23 cellular contexts compared by ENCODE assay signal in the genomic region with DNA sequence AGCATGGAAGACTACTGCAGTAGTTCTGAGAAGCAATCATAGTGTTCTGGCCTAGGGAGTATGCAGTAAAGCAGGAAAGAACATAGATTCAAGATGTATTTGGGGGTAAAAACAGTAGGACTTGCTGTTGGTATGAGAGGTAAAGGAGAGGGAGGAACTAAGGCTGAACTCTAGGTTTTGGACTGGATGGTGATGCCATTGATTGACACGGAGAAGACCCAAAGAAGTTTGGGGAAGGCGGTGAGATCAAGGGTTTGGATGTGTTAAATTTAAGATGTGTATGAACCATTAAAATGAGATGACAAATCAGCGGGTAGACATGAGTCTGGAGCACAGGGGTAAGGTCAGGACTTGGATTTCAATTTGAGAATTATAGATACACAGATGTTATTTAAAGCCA. TPM values are rescaled to one million over a fixed set of nuclear protein-coding genes. Genes with fewer than 3 reads are reported as not detected.
DNase-seq lines count a peak whose midpoint lies in the region; ATAC-seq, FAIRE-seq and TF ChIP-seq lines count a peak whose summit lies in the region.
"Had no signal": no experiment of that assay in that cellular context is flagged by ENCODE, and none has a peak within 500 bp of the region (broad histone marks: within the 10 kb centered on the region; RNA-seq: fewer than 3 reads in every experiment).

No MANE protein-coding gene starts in this region.

- SMC1A ChIA-PET in GM12878 (lab: Charles Lee; ENCODE audit: uncharacterized antibody, unreplicated experiment), result interaction anchor here (0.9 to 1.0 kb wide), 2 partner anchors 11 to 31 kb away, joined by 3 to 4 read pairs; a partner anchor contains a TSS

- no peak overlapping the region for H3K27ac ChIP-seq in HCT116 (ENCODE audit: low read depth, low read length)
- no peak overlapping the region for H3K27ac ChIP-seq in GM12878 (ENCODE audit: control insufficient read depth, insufficient read depth)
- H3K27ac ChIP-seq in liver (ENCODE audit: low read depth in 1 of 2, low read length in 2 of 2), result peak overlapping the region; percentile 55 to 69
- peak overlapping the region in 3 of 4 donors; percentile 24 to 98 (median 91) for H3K27ac ChIP-seq in gastrocnemius medialis

- H3K79me2 ChIP-seq in HCT116 (ENCODE audit: insufficient read depth, low read length) (peaks cover 27% of the 10 kb centered on the region), GM12878 (ENCODE audit: control insufficient read depth, insufficient read depth, low read length) (peaks cover 26% of the 10 kb centered on the region)

- no peak for DNase-seq in HCT116 (ENCODE audit: low read depth, low spot score)
- no peak for DNase-seq in GM12878 (ENCODE audit: low read depth, low spot score)
- DNase-seq in gastrocnemius medialis, result no peak
- DNase-seq in NCI-H226, result no peak
- no peak for DNase-seq in HuH-7.5 (ENCODE audit: low spot score)
- no peak for DNase-seq in NCI-H1048 (lab: John Stamatoyannopoulos, UW)
- DNase-seq: activated CD4-positive, alpha-beta T cell treated with anti-CD3 and anti-CD28 coated beads for 1 hour; activated CD8-positive, alpha-beta T cell treated with anti-CD3 and anti-CD28 coated beads, Interleukin-2, amount 10 ng/mL, durations not matched to agents 7 days and 5 days; activated naive CD8-positive, alpha-beta T cell treated with anti-CD3 and anti-CD28 coated beads for 36 hours; activated T-cell treated with anti-CD3 and anti-CD28 coated beads for 4 hours; aorta; C1 segment of cervical spinal cord; DMS79 treated with DMSO at 0.1 percent for 48 hours; GOT3; immature natural killer cell; NCI-H1105; NCI-H187 treated with DMSO at 0.1 percent for 48 hours; stimulated activated CD4-positive, alpha-beta T cell treated with anti-CD3 and anti-CD28 coated beads, Interleukin-12 subunit alpha, Interleukin-12 subunit beta, amount 100 ng/mL, for 4 hours; stimulated activated CD4-positive, alpha-beta T cell treated with anti-CD3 and anti-CD28 coated beads, Interleukin-4, amount 100 ng/mL, for 1 hour had no signal

- intact Hi-C loops in HCT116 (cut with micrococcal nuclease), result no loop called here
- intact Hi-C loops in GM12878 (cut with micrococcal nuclease; ENCODE audit: unreplicated experiment), result no loop called here
- intact Hi-C loops in gastrocnemius medialis (cut with DNase I; ENCODE audit: low total_unique reads), result loop anchor here (5.0 kb wide), 1 partner anchor 950 kb away; a partner anchor contains a TSS

- WGBS in GM12878 (ENCODE audit: insufficient coverage, insufficient replicate concordance, low lambda C conversion rate, missing lambda C conversion rate), result 98% methylated on average over 3 of the region's 3 CpGs
- 82% methylated on average over 3 of the region's 3 CpGs for WGBS in liver

- H3K4me1 ChIP-seq in HCT116 (ENCODE audit: control insufficient read depth in 1 of 2, insufficient read depth in 2 of 2, low read length in 2 of 2) (peaks cover 15 to 23% of the 10 kb centered on the region in 2 experiments), GM12878 (ENCODE audit: control insufficient read depth, insufficient read depth, low read length) (peaks cover 3% of the 10 kb centered on the region; the same call in 1 of the 2 replicates), liver (ENCODE audit: control insufficient read depth in 4 of 4, insufficient read depth in 4 of 4, low read length in 3 of 4) (peaks cover under 1 to 17% (median 6%) of the 10 kb centered on the region in 4 donors), gastrocnemius medialis (peaks cover 24 to 27% of the 10 kb centered on the region in 2 donors)

- no peak overlapping the region for H3K4me3 ChIP-seq in HCT116 (replicated peaks in 1 of 2; ENCODE audit: low read depth in 1 of 2, low read length in 2 of 2)
- H3K4me3 ChIP-seq in GM12878, result no peak overlapping the region
- no peak overlapping the region for H3K4me3 ChIP-seq in liver (ENCODE audit: low read depth in 1 of 3, low read length in 3 of 3)
- no peak overlapping the region for H3K4me3 ChIP-seq in gastrocnemius medialis

- no peak for TF ChIP-seq CTCF in HCT116 (IDR thresholded peaks at IDR 0.05 in 2 of 3, conservative IDR thresholded peaks at IDR 0.05 in 1 of 3; ENCODE audit: borderline replicate concordance in 1 of 3, insufficient read depth in 1 of 3, low read depth in 2 of 3, low read length in 2 of 3)
- TF ChIP-seq CTCF in GM12878 (IDR thresholded peaks at IDR 0.05 in 2 of 3, conservative IDR thresholded peaks at IDR 0.05 in 1 of 3; ENCODE audit: control insufficient read depth in 2 of 3, extremely low read depth in 1 of 3, insufficient read depth in 1 of 3, low read depth in 3 of 3, low read length in 3 of 3), result no peak
- TF ChIP-seq CTCF in liver (IDR thresholded peaks at IDR 0.05; ENCODE audit: low read depth, low read length, missing input control), result no peak
- no peak for TF ChIP-seq CTCF in gastrocnemius medialis (IDR thresholded peaks at IDR 0.05 in 4 of 5, conservative IDR thresholded peaks at IDR 0.05 in 1 of 5)

- H3K9ac ChIP-seq in HCT116 (ENCODE audit: low read length) (no peak overlapping the region), GM12878 (ENCODE audit: control insufficient read depth, insufficient read depth, low read length) (no peak overlapping the region), liver (ENCODE audit: low read depth in 1 of 2, low read length in 2 of 2) (peak overlapping the region in 1 of 2 donors; percentile 48)

- in situ Hi-C loops in GM12878 (cut with MboI), result no loop called here
- in situ Hi-C loops in gastrocnemius medialis (cut with MboI; ENCODE audit: low sequenced_read_pairs in 4 of 4), result loop anchor here in 1 of 4 donors (25.0 kb wide), 1 partner anchor 760 kb away; a partner anchor contains a TSS

- H4K20me1 ChIP-seq in HCT116 (ENCODE audit: insufficient read depth), result no peaks in the 10 kb centered on the region
- H4K20me1 ChIP-seq in GM12878 (ENCODE audit: control insufficient read depth, insufficient read depth), result no peaks in the 10 kb centered on the region

- CTCF ChIA-PET in HCT116 (lab: Charles Lee) (no interaction called here), GM12878 (lab: Yijun Ruan, JAX) (interaction anchor here (1.1 kb wide), 1 partner anchor 12 kb away, joined by 5 read pairs; no protein-coding TSS in a partner anchor)

- no peak for TF ChIP-seq EP300 in GM12878 (IDR thresholded peaks at IDR 0.05; ENCODE audit: borderline replicate concordance in 1 of 2, control insufficient read depth in 1 of 2, low read depth in 2 of 2, low read length in 2 of 2)

- POLR2A ChIA-PET in HCT116 (lab: Charles Lee), result no interaction called here
- POLR2A ChIA-PET in GM12878 (lab: Charles Lee), result interaction anchor here (1.7 kb wide), 1 partner anchor 11 kb away, joined by 6 read pairs; a partner anchor contains a TSS

- ATAC-seq in HCT116 (no peak), GM12878 (no peak), gastrocnemius medialis (no peak), HG03469 (IDR thresholded peaks at IDR 0.05; ENCODE audit: unreplicated experiment) (no peak)
- ATAC-seq: activated CD8-positive, alpha-beta T cell treated with anti-CD3 and anti-CD28 coated beads, Interleukin-2, amount 10 ng/mL, durations not matched to agents 7 days and 5 days had no signal

- no peaks in the 10 kb centered on the region for H3K9me2 ChIP-seq in HCT116 (ENCODE audit: insufficient read depth)

- FAIRE-seq in GM12878 (lab: Jason Lieb, UNC), result no peak
- FAIRE-seq: frontal cortex, GM18507 had no signal

- H3K9me3 ChIP-seq in HCT116 (ENCODE audit: control insufficient read depth in 1 of 2, insufficient read depth in 1 of 2, low read depth in 1 of 2, low read length in 2 of 2), result no peaks in the 10 kb centered on the region
- no peaks in the 10 kb centered on the region for H3K9me3 ChIP-seq in GM12878 (replicated peaks; ENCODE audit: control insufficient read depth, insufficient read depth, low read length)
- no peaks in the 10 kb centered on the region for H3K9me3 ChIP-seq in liver (ENCODE audit: control insufficient read depth in 4 of 4, low read length in 3 of 4)
- H3K9me3 ChIP-seq in gastrocnemius medialis, result no peaks in the 10 kb centered on the region

- peak overlapping the region; percentile 91; the same call in 1 of the 2 replicates for H3K4me2 ChIP-seq in HCT116 (ENCODE audit: low read length)
- H3K4me2 ChIP-seq in GM12878 (ENCODE audit: control insufficient read depth, insufficient read depth), result no peak overlapping the region

- H2AFZ ChIP-seq in HCT116 (ENCODE audit: low read depth, low read length, poor library complexity, severe bottlenecking) (no peak overlapping the region), GM12878 (ENCODE audit: control insufficient read depth, low read depth, low read length) (no peak overlapping the region)

- RAD21 ChIA-PET in HCT116 (lab: Charles Lee; ENCODE audit: low non-redundant PET in 1 of 2, low total read pairs in 2 of 2, uncharacterized antibody in 2 of 2, unreplicated experiment in 2 of 2), result no interaction called here
- RAD21 ChIA-PET in GM12878 (lab: Charles Lee; ENCODE audit: unreplicated experiment), result interaction anchor here (1.3 kb wide), 1 partner anchor 63 kb away, joined by 3 read pairs; no protein-coding TSS in a partner anchor

- H3K36me3 ChIP-seq in HCT116 (ENCODE audit: control insufficient read depth in 1 of 2, insufficient read depth in 2 of 2, low read length in 2 of 2), result no peaks in the 10 kb centered on the region
- no peaks in the 10 kb centered on the region for H3K36me3 ChIP-seq in GM12878 (ENCODE audit: control insufficient read depth in 2 of 2, insufficient read depth in 2 of 2, low read length in 1 of 2)
- no peaks in the 10 kb centered on the region for H3K36me3 ChIP-seq in liver (ENCODE audit: control insufficient read depth in 4 of 4, insufficient read depth in 3 of 4, low read depth in 1 of 4, low read length in 3 of 4)
- H3K36me3 ChIP-seq in gastrocnemius medialis, result no peaks in the 10 kb centered on the region

- TF ChIP-seq RAD21 in HCT116 (IDR thresholded peaks at IDR 0.05; ENCODE audit: low read depth), result no peak
- no peak for TF ChIP-seq RAD21 in GM12878 (IDR thresholded peaks at IDR 0.05; ENCODE audit: insufficient read depth, low read depth, low read length)
- TF ChIP-seq RAD21 in liver (IDR thresholded peaks at IDR 0.05), result no peak

- no peaks in the 10 kb centered on the region for H3K27me3 ChIP-seq in HCT116 (ENCODE audit: insufficient read depth, low read length)
- H3K27me3 ChIP-seq in GM12878 (replicated peaks in 1 of 2; ENCODE audit: control insufficient read depth in 2 of 2, insufficient read depth in 2 of 2, low read length in 1 of 2), result no peaks in the 10 kb centered on the region
- H3K27me3 ChIP-seq in liver (ENCODE audit: control insufficient read depth in 4 of 4, insufficient read depth in 4 of 4, low read length in 3 of 4), result no peaks in the 10 kb centered on the region
- H3K27me3 ChIP-seq in gastrocnemius medialis, result no peaks in the 10 kb centered on the region

- BruUV-seq in HCT116 (replicated peaks; lab: Mats Ljungman, UMichigan) (no TSS peak), GM12878 (replicated peaks; lab: Mats Ljungman, UMichigan) (no TSS peak)

- TF ChIP-seq POLR2A in HCT116 (IDR thresholded peaks at IDR 0.05; ENCODE audit: borderline replicate concordance, extremely low read depth, insufficient read depth, insufficient read length) (no peak), GM12878 (IDR thresholded peaks at IDR 0.05; ENCODE audit: low read depth, low read length) (no peak), gastrocnemius medialis (IDR thresholded peaks at IDR 0.05) (no peak)

RNA-seq across cellular contexts. Expression of a gene that starts 2.0 kb away (rescaled TPM):
- total RNA-seq in HCT116 (2021; ENCODE audit: unreplicated experiment) (18.1 TPM), GM12878 (2014; rRNA removed) (8.1 and 10.9 TPM in 2 replicates), GM12878 (2014; rRNA removed; fragmentation: Illumina TruSeq; extraction: Trizol) (10.4 and 11.2 TPM in 2 replicates), GM12878 (2021) (8.9 and 10.0 TPM in 2 replicates), liver (10 to 100 TPM; 11.3 to 32.8 TPM), gastrocnemius medialis (100 to 1,000 TPM in 3 of 4 donors, 10 to 100 TPM in 1; 91.1 to 157 (median 131) TPM)
- polyA plus RNA-seq in HCT116 (2012), result 5.9 and 8.6 TPM in 2 replicates
- 26.8 and 29.7 TPM in 2 replicates for total RNA-seq in GM12878 (2013; cell fraction: nucleolus; rRNA removed)
- 2.4 TPM for polyA plus RNA-seq in GM12878 (2011; ENCODE audit: low read depth)
- polyA plus RNA-seq in GM12878 (2011; rRNA removed) (6.1 and 11.6 TPM in 2 replicates), GM12878 (2014; fragmentation: Illumina TruSeq; extraction: Trizol) (8.4 and 11.5 TPM in 2 replicates), GM12878 (2014; fragmentation: Nextera tagmentation; extraction: Ambion mirVana) (1 to 10 TPM; 2.2 to 3.6 TPM), GM12878 (2014; rRNA removed) (7.0 and 7.7 TPM in 2 replicates), GM12878 (2016; fragmentation: Nextera tagmentation; extraction: Ambion mirVana) (10 to 100 TPM; 16.1 to 16.6 TPM), liver (10 to 100 TPM; 15.9 to 22.8 TPM)
- polyA plus RNA-seq in GM12878 (2011; cell fraction: cytosol; rRNA removed), result 3.0 and 5.2 TPM in 2 replicates
- polyA plus RNA-seq in GM12878 (2011; cell fraction: nucleus; rRNA removed), result 3.4 and 5.0 TPM in 2 replicates
- polyA plus RNA-seq in GM12878 (2012), result 4.1 and 6.4 TPM in 2 replicates
- 4.9 and 5.5 TPM in 2 replicates for polyA minus RNA-seq in GM12878 (2011; rRNA and poly(A)+ RNA removed)
- 3.1 and 3.2 TPM in 2 replicates for polyA minus RNA-seq in GM12878 (2011; cell fraction: cytosol; rRNA and poly(A)+ RNA removed)
- polyA minus RNA-seq in GM12878 (2011; cell fraction: nucleus; rRNA and poly(A)+ RNA removed), result 3.4 and 8.5 TPM in 2 replicates

RNA-seq across cellular contexts. Expression of a gene that starts 11.1 kb away (rescaled TPM):
- total RNA-seq in HCT116 (2021; ENCODE audit: unreplicated experiment) (0.57 TPM), GM12878 (2014; rRNA removed) (1.2 and 1.6 TPM in 2 replicates), GM12878 (2014; rRNA removed; fragmentation: Illumina TruSeq; extraction: Trizol) (0.89 and 1.1 TPM in 2 replicates), GM12878 (2021) (1.6 and 2.1 TPM in 2 replicates), liver (1 to 10 TPM; 1.6 to 6.2 TPM), gastrocnemius medialis (under 1 TPM in 2 of 4 donors, not detected in 2; 0.39 to 0.44 TPM)
- polyA plus RNA-seq in HCT116 (2012), result 0.52 and 0.67 TPM in 2 replicates
- total RNA-seq in GM12878 (2013; cell fraction: nucleolus; rRNA removed), result 5.5 and 6.6 TPM in 2 replicates
- polyA plus RNA-seq in GM12878 (2011; ENCODE audit: low read depth), result 0.47 TPM
- polyA plus RNA-seq in GM12878 (2011; rRNA removed) (0.37 and 0.42 TPM in 2 replicates), GM12878 (2014; fragmentation: Illumina TruSeq; extraction: Trizol) (0.48 and 0.68 TPM in 2 replicates), GM12878 (2014; fragmentation: Nextera tagmentation; extraction: Ambion mirVana) (1 to 10 TPM in 1 of 2 experiments, under 1 TPM in 1; 0.88 to 1.3 TPM), GM12878 (2014; rRNA removed) (0.94 and 2.0 TPM in 2 replicates), GM12878 (2016; fragmentation: Nextera tagmentation; extraction: Ambion mirVana) (1 to 10 TPM in 1 of 2 experiments, under 1 TPM in 1; 0.42 to 1.4 TPM), liver (1 to 10 TPM; 1.8 to 2.7 TPM)
- polyA plus RNA-seq in GM12878 (2011; cell fraction: cytosol; rRNA removed), result 0.13 TPM in 2 replicates
- 0.53 and 0.94 TPM in 2 replicates for polyA plus RNA-seq in GM12878 (2011; cell fraction: nucleus; rRNA removed)
- 0.46 and 1.5 TPM in 2 replicates for polyA plus RNA-seq in GM12878 (2012)
- polyA minus RNA-seq in GM12878 (2011; rRNA and poly(A)+ RNA removed), result 0.15 TPM in 1 of 2 replicates, not detected in the other
- not detected in 2 replicates for polyA minus RNA-seq in GM12878 (2011; cell fraction: cytosol; rRNA and poly(A)+ RNA removed)
- polyA minus RNA-seq in GM12878 (2011; cell fraction: nucleus; rRNA and poly(A)+ RNA removed), result 0.24 and 1.9 TPM in 2 replicates

RNA-seq across cellular contexts. Expression of a gene that starts 15.3 kb away (rescaled TPM):
- total RNA-seq in HCT116 (2021; ENCODE audit: unreplicated experiment) (5.0 TPM), GM12878 (2014; rRNA removed) (6.0 and 6.5 TPM in 2 replicates), GM12878 (2014; rRNA removed; fragmentation: Illumina TruSeq; extraction: Trizol) (5.2 and 5.7 TPM in 2 replicates), GM12878 (2021) (7.1 and 8.0 TPM in 2 replicates), liver (10 to 100 TPM; 11.7 to 11.8 TPM), gastrocnemius medialis (1 to 10 TPM; 2.5 to 3.1 (median 2.5) TPM)
- 2.7 and 4.3 TPM in 2 replicates for polyA plus RNA-seq in HCT116 (2012)
- 15.2 and 15.5 TPM in 2 replicates for total RNA-seq in GM12878 (2013; cell fraction: nucleolus; rRNA removed)
- polyA plus RNA-seq in GM12878 (2011; ENCODE audit: low read depth), result 2.4 TPM
- polyA plus RNA-seq in GM12878 (2011; rRNA removed) (5.0 and 5.7 TPM in 2 replicates), GM12878 (2014; fragmentation: Illumina TruSeq; extraction: Trizol) (7.9 and 9.6 TPM in 2 replicates), GM12878 (2014; fragmentation: Nextera tagmentation; extraction: Ambion mirVana) (1 to 10 TPM; 1.6 to 3.5 TPM), GM12878 (2014; rRNA removed) (7.2 and 7.7 TPM in 2 replicates), GM12878 (2016; fragmentation: Nextera tagmentation; extraction: Ambion mirVana) (10 to 100 TPM; 10.1 to 11.3 TPM), liver (10 to 100 TPM in 1 of 2 donors, 1 to 10 TPM in 1; 9.5 to 10.6 TPM)
- polyA plus RNA-seq in GM12878 (2011; cell fraction: cytosol; rRNA removed), result 3.2 and 4.0 TPM in 2 replicates
- 5.4 and 7.2 TPM in 2 replicates for polyA plus RNA-seq in GM12878 (2011; cell fraction: nucleus; rRNA removed)
- polyA plus RNA-seq in GM12878 (2012), result 5.6 and 6.6 TPM in 2 replicates
- 7.2 and 7.7 TPM in 2 replicates for polyA minus RNA-seq in GM12878 (2011; rRNA and poly(A)+ RNA removed)
- polyA minus RNA-seq in GM12878 (2011; cell fraction: cytosol; rRNA and poly(A)+ RNA removed), result 1.9 and 2.4 TPM in 2 replicates
- 11.4 and 15.9 TPM in 2 replicates for polyA minus RNA-seq in GM12878 (2011; cell fraction: nucleus; rRNA and poly(A)+ RNA removed)

Comparison
In these comparisons a context has a peak if more than half of its experiments do, and no peak if none do; other contexts are left out.
1. H3K27ac ChIP-seq: peak in liver (2 of 2) and gastrocnemius medialis (3 of 4); none in HCT116 (single experiment) and GM12878 (single experiment).